In genomic region chr13:112733661-112734379, GRCh38 we compare ENCODE assay signal across 13 cellular contexts. TPM values are rescaled to one million over a fixed set of nuclear protein-coding genes. Genes with fewer than 3 reads are reported as not detected.
DNase-seq lines count a peak whose midpoint lies in the region; ATAC-seq and TF ChIP-seq lines count a peak whose summit lies in the region.
"Had no signal": no experiment of that assay in that cellular context is flagged by ENCODE, and none has a peak within 500 bp of the region (broad histone marks: within the 10 kb centered on the region; RNA-seq: fewer than 3 reads in every experiment).

No MANE protein-coding gene starts in this region.

- no peak for TF ChIP-seq POLR2A in uterus (IDR thresholded peaks at IDR 0.05)

- no peaks in the 10 kb centered on the region for H3K36me3 ChIP-seq in uterus
- H3K36me3 ChIP-seq: BE2C had no signal

- peak; percentile 30 for DNase-seq in EH (ENCODE audit: low read depth)
- DNase-seq in NCI-H1930 (lab: John Stamatoyannopoulos, UW), result peak; percentile 73 to 82
- peak; percentile 31 for DNase-seq in amniotic epithelial cell (ENCODE audit: low read depth)
- no peak for DNase-seq in mesothelial cell of epicardium (ENCODE audit: low spot score in 2 of 2, unreplicated experiment in 2 of 2)
- DNase-seq in uterus, result no peak
- no peak for DNase-seq in RKO (ENCODE audit: low spot score)
- DNase-seq in NCI-H82 treated with DMSO at 0.1 percent for 48 hours (lab: John Stamatoyannopoulos, UW; ENCODE audit: unreplicated experiment), result no peak
- no peak for DNase-seq in left lobe of liver (ENCODE audit: low spot score)
- DNase-seq: activated T-cell treated with anti-CD3 and anti-CD28 coated beads, Interleukin-2, amount 50 U/mL, for 48 hours; BE2C; NCI-H2107 had no signal

- no peak for ATAC-seq in left lobe of liver
- ATAC-seq: esophagus mucosa; natural killer cell treated with Interleukin-12 subunit alpha and Interleukin-12 subunit beta and Interleukin-15 and Interleukin-18, amount 100 ng/mL, for 72 hours had no signal

- peak overlapping the region in 1 of 2 donors; percentile 3 for H3K27ac ChIP-seq in uterus

- H3K36me3 Mint-ChIP-seq in mesothelial cell of epicardium, result no peaks in the 10 kb centered on the region
- H3K36me3 Mint-ChIP-seq: natural killer cell treated with Interleukin-12 subunit alpha and Interleukin-12 subunit beta and Interleukin-15 and Interleukin-18, amount 100 ng/mL, for 72 hours had no signal

- no peak overlapping the region for H3K4me3 Mint-ChIP-seq in mesothelial cell of epicardium
- H3K4me3 Mint-ChIP-seq: natural killer cell treated with Interleukin-12 subunit alpha and Interleukin-12 subunit beta and Interleukin-15 and Interleukin-18, amount 100 ng/mL, for 72 hours had no signal

- H3K9me3 ChIP-seq in uterus, result no peaks in the 10 kb centered on the region
- H3K9me3 ChIP-seq: BE2C had no signal

- intact Hi-C loops in uterus (cut with DNase I; ENCODE audit: low total_unique reads), result no loop called here

- H3K27me3 ChIP-seq in uterus, result no peaks in the 10 kb centered on the region
- H3K27me3 ChIP-seq: BE2C had no signal

- H3K4me3 ChIP-seq in uterus, result no peak overlapping the region

- H3K27me3 Mint-ChIP-seq in mesothelial cell of epicardium (ENCODE audit: low read depth), result no peaks in the 10 kb centered on the region
- H3K27me3 Mint-ChIP-seq: natural killer cell treated with Interleukin-12 subunit alpha and Interleukin-12 subunit beta and Interleukin-15 and Interleukin-18, amount 100 ng/mL, for 72 hours had no signal

- H3K9me3 Mint-ChIP-seq in mesothelial cell of epicardium, result no peaks in the 10 kb centered on the region
- H3K9me3 Mint-ChIP-seq: natural killer cell treated with Interleukin-12 subunit alpha and Interleukin-12 subunit beta and Interleukin-15 and Interleukin-18, amount 100 ng/mL, for 72 hours had no signal

- peaks cover 55% of the 10 kb centered on the region for H3K4me1 Mint-ChIP-seq in mesothelial cell of epicardium

- TF ChIP-seq CTCF in mesothelial cell of epicardium (IDR thresholded peaks at IDR 0.05; ENCODE audit: unreplicated experiment) (no peak), uterus (IDR thresholded peaks at IDR 0.05) (no peak)

- peaks cover 0 to 4% of the 10 kb centered on the region in 2 donors for H3K4me1 ChIP-seq in uterus

- peak overlapping the region; percentile 92 for H3K27ac Mint-ChIP-seq in mesothelial cell of epicardium
- H3K27ac Mint-ChIP-seq: natural killer cell treated with Interleukin-12 subunit alpha and Interleukin-12 subunit beta and Interleukin-15 and Interleukin-18, amount 100 ng/mL, for 72 hours had no signal

RNA-seq across cellular contexts. Expression of gene ATP11A, which starts 44.0 kb away (rescaled TPM):
- total RNA-seq in mesothelial cell of epicardium (107 to 114 TPM (median 112 TPM) in 3 replicates), uterus (100 to 1,000 TPM in 1 of 4 donors, 10 to 100 TPM in 3; 12.8 to 149 (median 22.8) TPM), left lobe of liver (36.0 TPM)

Comparison
In these comparisons a context has a peak if more than half of its experiments do, and no peak if none do; other contexts are left out.
1. DNase-seq: peak in EH (single experiment), NCI-H1930 (2 of 2) and amniotic epithelial cell (single experiment); none in mesothelial cell of epicardium (0 of 2), uterus (0 of 2), RKO (single experiment), NCI-H82 treated with DMSO at 0.1 percent for 48 hours (single experiment) and left lobe of liver (single experiment).